In the genomic region with DNA sequence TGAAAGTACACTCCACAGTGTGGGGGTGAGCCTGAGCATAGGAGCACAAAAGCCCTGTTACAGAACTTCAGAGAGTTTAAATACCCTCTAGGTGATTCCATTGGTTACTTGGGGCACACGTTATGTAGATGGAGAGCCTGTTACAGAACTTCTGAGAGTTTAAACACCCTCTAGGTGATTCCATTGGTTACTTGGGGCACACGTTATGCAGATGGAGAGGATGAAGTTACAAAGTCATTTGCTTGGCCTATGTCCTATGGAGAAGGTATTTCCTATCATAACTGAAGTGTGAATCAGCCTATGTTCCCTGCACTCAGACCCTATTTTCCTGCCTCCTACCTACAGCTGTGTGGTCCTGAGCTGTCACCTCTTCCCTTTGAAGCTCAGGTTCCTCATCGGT, we compare ENCODE assay signal across 30 cellular contexts. TPM values are rescaled to one million over a fixed set of nuclear protein-coding genes. Genes with fewer than 3 reads are reported as not detected.
DNase-seq lines count a peak whose midpoint lies in the region; ATAC-seq, FAIRE-seq and TF ChIP-seq lines count a peak whose summit lies in the region.
"Had no signal": no experiment of that assay in that cellular context is flagged by ENCODE, and none has a peak within 500 bp of the region (broad histone marks: within the 10 kb centered on the region; RNA-seq: fewer than 3 reads in every experiment).

No MANE protein-coding gene starts in this region.

- ATAC-seq in left colon, result no peak
- ATAC-seq in stimulated activated memory B cell treated with anti-CD40 and anti-IgM and Interleukin-4, amounts not matched to agents 10 μg/mL and 1 μg/mL and 100 μg/mL, for 72 hours, result no peak
- ATAC-seq: activated CD4-positive, CD25-positive, alpha-beta regulatory T cell treated with anti-CD3 and anti-CD28 coated beads, Interleukin-2, amount 50 U/mL, for 24 hours; gastrocnemius medialis; mucosa of descending colon; natural killer cell treated with Interleukin-12 subunit alpha and Interleukin-12 subunit beta and Interleukin-15 and Interleukin-18, amount 100 ng/mL, for 72 hours; SK-N-SH treated with all-trans-retinoic acid at 6 μM for 48 hours had no signal

- no peaks in the 10 kb centered on the region for H3F3A ChIP-seq in OCI-LY1 (ENCODE audit: insufficient read depth, low read length)

- no peaks in the 10 kb centered on the region for H3K27me3 ChIP-seq in OCI-LY1 (ENCODE audit: insufficient read depth, low read length)
- H3K27me3 ChIP-seq: BE2C, gastrocnemius medialis, hepatocyte had no signal

- peaks cover 0 to 3% (median 0%) of the 10 kb centered on the region in 7 donors for H3K9me3 Mint-ChIP-seq in CD14-positive monocyte
- H3K9me3 Mint-ChIP-seq in stimulated activated memory B cell treated with anti-CD40 and anti-IgM and Interleukin-4, amounts not matched to agents 10 μg/mL and 1 μg/mL and 100 μg/mL, for 72 hours, result no peaks in the 10 kb centered on the region
- H3K9me3 Mint-ChIP-seq: activated CD4-positive, alpha-beta memory T cell treated with anti-CD3 and anti-CD28 coated beads, Interleukin-2, amount 10 ng/mL, durations not matched to agents 7 days and 5 days; natural killer cell treated with Interleukin-12 subunit alpha and Interleukin-12 subunit beta and Interleukin-15 and Interleukin-18, amount 100 ng/mL, for 72 hours had no signal

- H3K4me3 ChIP-seq in OCI-LY1 (ENCODE audit: low read depth, low read length, poor library complexity, severe bottlenecking) (no peak overlapping the region), fibroblast of mammary gland (ENCODE audit: control insufficient read depth, low read depth, low read length) (no peak overlapping the region)
- H3K4me3 ChIP-seq: gastrocnemius medialis, hepatocyte, mucosa of descending colon had no signal

- intact Hi-C loops in CD14-positive monocyte (cut with micrococcal nuclease) (loop anchor here (10.0 kb wide), 2 partner anchors 68 to 558 kb away; a partner anchor contains a TSS), left colon (cut with DNase I, micrococcal nuclease) (no loop called here), posterior vena cava (cut with DNase I) (no loop called here)

- peaks cover 12% of the 10 kb centered on the region; the same call in 1 of the 2 replicates for H3K36me3 ChIP-seq in OCI-LY1 (ENCODE audit: insufficient read depth, low read length)

- H3K27ac Mint-ChIP-seq in CD14-positive monocyte, result peak overlapping the region in 5 of 7 donors; percentile 50 to 83 (median 55)
- H3K27ac Mint-ChIP-seq in stimulated activated memory B cell treated with anti-CD40 and anti-IgM and Interleukin-4, amounts not matched to agents 10 μg/mL and 1 μg/mL and 100 μg/mL, for 72 hours, result no peak overlapping the region
- H3K27ac Mint-ChIP-seq: activated CD4-positive, alpha-beta memory T cell treated with anti-CD3 and anti-CD28 coated beads, Interleukin-2, amount 10 ng/mL, durations not matched to agents 7 days and 5 days; activated naive CD4-positive, alpha-beta T cell treated with anti-CD3 and anti-CD28 coated beads for 36 hours had no signal

- no peaks in the 10 kb centered on the region for H3K9me3 ChIP-seq in OCI-LY1 (ENCODE audit: low read length)
- H3K9me3 ChIP-seq: BE2C, gastrocnemius medialis, mucosa of descending colon had no signal

- no peak for TF ChIP-seq POLR2A in GM12892 (IDR thresholded peaks at IDR 0.05; ENCODE audit: low read depth, low read length)

- no peak overlapping the region for H3K4me2 ChIP-seq in OCI-LY1 (ENCODE audit: low read length)
- H3K4me2 ChIP-seq: hepatocyte had no signal

- H3K4me1 ChIP-seq in OCI-LY1 (ENCODE audit: insufficient read depth, low read length, severe bottlenecking), result peaks cover 59% of the 10 kb centered on the region
- H3K4me1 ChIP-seq: BE2C had no signal

- H3K4me3 Mint-ChIP-seq in CD14-positive monocyte, result no peak overlapping the region
- no peak overlapping the region for H3K4me3 Mint-ChIP-seq in stimulated activated memory B cell treated with anti-CD40 and anti-IgM and Interleukin-4, amounts not matched to agents 10 μg/mL and 1 μg/mL and 100 μg/mL, for 72 hours
- H3K4me3 Mint-ChIP-seq: activated CD4-positive, alpha-beta memory T cell treated with anti-CD3 and anti-CD28 coated beads, Interleukin-2, amount 10 ng/mL, durations not matched to agents 7 days and 5 days; activated naive CD4-positive, alpha-beta T cell treated with anti-CD3 and anti-CD28 coated beads for 36 hours; H9; natural killer cell treated with Interleukin-12 subunit alpha and Interleukin-12 subunit beta and Interleukin-15 and Interleukin-18, amount 100 ng/mL, for 72 hours had no signal

- H3K36me3 Mint-ChIP-seq in CD14-positive monocyte, result peaks cover 30 to 32% of the 10 kb centered on the region in 2 donors
- peaks cover 48% of the 10 kb centered on the region for H3K36me3 Mint-ChIP-seq in stimulated activated memory B cell treated with anti-CD40 and anti-IgM and Interleukin-4, amounts not matched to agents 10 μg/mL and 1 μg/mL and 100 μg/mL, for 72 hours
- H3K36me3 Mint-ChIP-seq: natural killer cell treated with Interleukin-12 subunit alpha and Interleukin-12 subunit beta and Interleukin-15 and Interleukin-18, amount 100 ng/mL, for 72 hours had no signal

- H2AFZ ChIP-seq in OCI-LY1 (ENCODE audit: low read length), result no peak overlapping the region
- H2AFZ ChIP-seq: hepatocyte had no signal

- H3K27me3 Mint-ChIP-seq in CD14-positive monocyte (ENCODE audit: low read depth in 3 of 3), result peaks cover 1 to 3% (median 2%) of the 10 kb centered on the region in 3 donors
- H3K27me3 Mint-ChIP-seq in stimulated activated memory B cell treated with anti-CD40 and anti-IgM and Interleukin-4, amounts not matched to agents 10 μg/mL and 1 μg/mL and 100 μg/mL, for 72 hours, result no peaks in the 10 kb centered on the region
- H3K27me3 Mint-ChIP-seq: activated CD4-positive, alpha-beta memory T cell treated with anti-CD3 and anti-CD28 coated beads, Interleukin-2, amount 10 ng/mL, durations not matched to agents 7 days and 5 days; natural killer cell treated with Interleukin-12 subunit alpha and Interleukin-12 subunit beta and Interleukin-15 and Interleukin-18, amount 100 ng/mL, for 72 hours had no signal

- H3K9me2 ChIP-seq in OCI-LY1 (ENCODE audit: low read depth, low read length), result no peaks in the 10 kb centered on the region

- H3K79me2 ChIP-seq in OCI-LY1 (ENCODE audit: insufficient read depth, low read length), result peaks cover 6% of the 10 kb centered on the region; the same call in 1 of the 2 replicates

- no peaks in the 10 kb centered on the region for H4K20me1 ChIP-seq in OCI-LY1 (ENCODE audit: insufficient read depth, low read length)

- peaks cover 76% of the 10 kb centered on the region for H3K4me1 Mint-ChIP-seq in CD14-positive monocyte
- H3K4me1 Mint-ChIP-seq in stimulated activated memory B cell treated with anti-CD40 and anti-IgM and Interleukin-4, amounts not matched to agents 10 μg/mL and 1 μg/mL and 100 μg/mL, for 72 hours, result peaks cover 70% of the 10 kb centered on the region

- FAIRE-seq in GM12892 (lab: Jason Lieb, UNC), result peak; percentile 33
- FAIRE-seq: endothelial cell of umbilical vein had no signal

- no peak overlapping the region for H3K9ac ChIP-seq in OCI-LY1 (ENCODE audit: low read length)

- TF ChIP-seq CTCF in CD14-positive monocyte (IDR thresholded peaks at IDR 0.05) (no peak), OCI-LY1 (IDR thresholded peaks at IDR 0.05; ENCODE audit: low read length) (no peak), fibroblast of mammary gland (conservative IDR thresholded peaks at IDR 0.05; ENCODE audit: control insufficient read depth, insufficient read depth, low read depth, low read length) (no peak)

- DNase-seq in CD14-positive monocyte (ENCODE audit: low spot score), result no peak
- no peak for DNase-seq in GM12892 (ENCODE audit: insufficient read length)
- DNase-seq in fibroblast of mammary gland (ENCODE audit: low read depth), result peak; percentile 11
- no peak for DNase-seq in left colon
- no peak for DNase-seq in posterior vena cava (ENCODE audit: low spot score)
- no peak for DNase-seq in COR-L47 (lab: John Stamatoyannopoulos, UW)
- DNase-seq: ACHN; activated CD4-positive, alpha-beta memory T cell treated with anti-CD3 and anti-CD28 coated beads, Interleukin-2, amount 10 ng/mL, durations not matched to agents 7 days and 5 days; activated naive CD4-positive, alpha-beta T cell treated with anti-CD3 and anti-CD28 coated beads for 36 hours; amniotic stem cell; BE2C; DND-41; gastrocnemius medialis; H9; mucosa of descending colon; NCI-H1092; NCI-H187; NCI-H2171; NCI-H510A; OCI-M1; stimulated activated CD4-positive, alpha-beta T cell treated with anti-CD3 and anti-CD28 coated beads, Interleukin-15, amount 100 ng/mL, for 24 hours; stimulated activated CD4-positive, alpha-beta T cell treated with anti-CD3 and anti-CD28 coated beads, Interleukin-4, amount 100 ng/mL, for 4 hours; trophoblast cell had no signal

- H3K27ac ChIP-seq in OCI-LY1 (ENCODE audit: low read depth, low read length, poor library complexity, severe bottlenecking), result peak overlapping the region; percentile 98
- H3K27ac ChIP-seq: gastrocnemius medialis, hepatocyte had no signal

RNA-seq across cellular contexts. Expression of a gene that starts 3.8 kb away (rescaled TPM):
- polyA plus RNA-seq in CD14-positive monocyte, result 1 to 10 TPM; 7.3 to 7.4 TPM
- polyA plus RNA-seq in GM12892 (2012; ENCODE audit: missing spikeins), result 12.0 TPM
- total RNA-seq in left colon (10 to 100 TPM; 33.6 to 36.1 TPM), posterior vena cava (10 to 100 TPM; 18.6 to 22.6 TPM)

RNA-seq across cellular contexts. Expression of a gene that starts 14.5 kb away (rescaled TPM):
- polyA plus RNA-seq in CD14-positive monocyte, result 10 to 100 TPM; 15.4 to 36.4 TPM
- polyA plus RNA-seq in GM12892 (2012; ENCODE audit: missing spikeins), result 10.2 TPM
- total RNA-seq in left colon, result 100 to 1,000 TPM in 1 of 2 donors, 10 to 100 TPM in 1; 91.4 to 107 TPM
- 10 to 100 TPM; 47.1 to 49.3 TPM for total RNA-seq in posterior vena cava

RNA-seq across cellular contexts. Expression of a gene that starts 22.6 kb away (rescaled TPM):
- 10 to 100 TPM; 17.1 to 17.7 TPM for polyA plus RNA-seq in CD14-positive monocyte
- 7.3 TPM for polyA plus RNA-seq in GM12892 (2012; ENCODE audit: missing spikeins)
- total RNA-seq in left colon, result 1 to 10 TPM; 4.1 to 6.0 TPM
- 1 to 10 TPM; 2.0 to 2.3 TPM for total RNA-seq in posterior vena cava

RNA-seq across cellular contexts. Expression of a gene that starts 25.0 kb away (rescaled TPM):
- polyA plus RNA-seq in CD14-positive monocyte, result 1 to 10 TPM; 2.1 to 2.9 TPM
- polyA plus RNA-seq in GM12892 (2012; ENCODE audit: missing spikeins), result 9.9 TPM
- total RNA-seq in left colon, result 10 to 100 TPM; 18.5 to 19.9 TPM
- 10 to 100 TPM in 1 of 2 donors, 1 to 10 TPM in 1; 7.1 to 12.9 TPM for total RNA-seq in posterior vena cava

RNA-seq across cellular contexts. Expression of a gene that starts 42.5 kb away (rescaled TPM):
- 10 to 100 TPM; 30.6 to 36.3 TPM for polyA plus RNA-seq in CD14-positive monocyte
- polyA plus RNA-seq in GM12892 (2012; ENCODE audit: missing spikeins), result 1.1 TPM
- total RNA-seq in left colon, result 10 to 100 TPM; 67.5 to 84.3 TPM
- 1 to 10 TPM; 1.2 to 1.8 TPM for total RNA-seq in posterior vena cava

Comparison
In these comparisons a context has a peak if more than half of its experiments do, and no peak if none do; other contexts are left out.
1. intact Hi-C loops: an anchor here in CD14-positive monocyte (10.0 kb wide); none called in left colon and posterior vena cava.